24 cellular contexts compared by ENCODE assay signal in genomic region chr2:205785507-205786222, GRCh38.
DNase-seq lines count a peak whose midpoint lies in the region; ATAC-seq, FAIRE-seq and TF ChIP-seq lines count a peak whose summit lies in the region.
"Had no signal": no experiment of that assay in that cellular context is flagged by ENCODE, and none has a peak within 500 bp of the region (broad histone marks: within the 10 kb centered on the region; RNA-seq: fewer than 3 reads in every experiment).

No MANE protein-coding gene starts in this region.

- H3K9me1 ChIP-seq in keratinocyte (ENCODE audit: control insufficient read depth, extremely low read depth, insufficient read depth, low read length) = no peaks in the 10 kb centered on the region

- H3K4me3 ChIP-seq in keratinocyte (ENCODE audit: control insufficient read depth in 2 of 3, extremely low read depth in 1 of 3, insufficient read depth in 2 of 3, low read depth in 1 of 3, low read length in 3 of 3) (no peak overlapping the region), stomach (no peak overlapping the region)
- H3K4me3 ChIP-seq: body of pancreas, Peyer's patch, SJCRH30 had no signal

- H3K27ac ChIP-seq in keratinocyte (ENCODE audit: control insufficient read depth, insufficient read depth, low read length) = no peak overlapping the region
- peak overlapping the region in 3 of 5 donors; percentile 3 to 83 (median 43) for H3K27ac ChIP-seq in stomach
- H3K27ac ChIP-seq in foreskin keratinocyte = no peak overlapping the region
- H3K27ac ChIP-seq: body of pancreas, Peyer's patch, SJCRH30 had no signal

- WGBS in stomach, 5 donors = 47 to 68% (median 55%) methylated on average over 6 of the region's 6 CpGs

- TF ChIP-seq EP300 in stomach (IDR thresholded peaks at IDR 0.05) = no peak

- H3K4me2 ChIP-seq in keratinocyte (ENCODE audit: control insufficient read depth, extremely low read depth, insufficient read depth, low read depth, low read length) = no peak overlapping the region

- intact Hi-C loops in stomach (cut with DNase I; ENCODE audit: low total_unique reads) = no loop called here

- no peak overlapping the region for H3K9ac ChIP-seq in keratinocyte (ENCODE audit: control insufficient read depth, extremely low read depth, insufficient read depth, low read length)

- peak; percentile 41 for FAIRE-seq in keratinocyte (lab: Jason Lieb, UNC)

- no peak for ATAC-seq in foreskin keratinocyte
- ATAC-seq: body of pancreas; esophagus mucosa; HCT116; naive thymus-derived CD4-positive, alpha-beta T cell; T-helper 17 cell had no signal

- H3K79me2 ChIP-seq in keratinocyte (ENCODE audit: control insufficient read depth, insufficient read depth, low read length) = no peaks in the 10 kb centered on the region

- H3K27me3 ChIP-seq in keratinocyte (ENCODE audit: control insufficient read depth, extremely low read depth, insufficient read depth, low read length) (no peaks in the 10 kb centered on the region), stomach (no peaks in the 10 kb centered on the region), foreskin keratinocyte (no peaks in the 10 kb centered on the region)
- H3K27me3 ChIP-seq: body of pancreas, Peyer's patch, SJCRH30 had no signal

- TF ChIP-seq CTCF in keratinocyte (optimal IDR thresholded peaks at IDR 0.05 in 1 of 3, IDR thresholded peaks at IDR 0.05 in 1 of 3, conservative IDR thresholded peaks at IDR 0.05 in 1 of 3; ENCODE audit: extremely low read depth in 1 of 3, insufficient read depth in 2 of 3, low read length in 3 of 3) (no peak), stomach (IDR thresholded peaks at IDR 0.05) (no peak), foreskin keratinocyte (conservative IDR thresholded peaks at IDR 0.05) (no peak)

- dilution Hi-C loops in keratinocyte (cut with MboI; ENCODE audit: extremely low pct_ligation_motif_present, low sequenced_read_pairs) = no loop called here

- no peaks in the 10 kb centered on the region for H4K20me1 ChIP-seq in keratinocyte (ENCODE audit: control insufficient read depth, extremely low read depth, insufficient read depth, low read length)

- H3K9me3 ChIP-seq in keratinocyte (ENCODE audit: control insufficient read depth, low read depth, low read length) (no peaks in the 10 kb centered on the region), stomach (no peaks in the 10 kb centered on the region)
- H3K9me3 ChIP-seq: body of pancreas, Peyer's patch, SJCRH30 had no signal

- DNase-seq in EH (ENCODE audit: low read depth) = peak; percentile 58
- peak; percentile 9 for DNase-seq in NCI-H446 treated with DMSO at 0.1 percent for 48 hours (lab: John Stamatoyannopoulos, UW)
- DNase-seq in keratinocyte (ENCODE audit: low read depth, low spot score) = no peak
- DNase-seq in stomach = no peak
- no peak for DNase-seq in NCI-H2227 (lab: John Stamatoyannopoulos, UW; ENCODE audit: unreplicated experiment)
- no peak for DNase-seq in SKM-1 (lab: John Stamatoyannopoulos, UW; ENCODE audit: unreplicated experiment)
- no peak for DNase-seq in foreskin keratinocyte
- DNase-seq in stimulated activated CD4-positive, alpha-beta T cell treated with anti-CD3 and anti-CD28 coated beads, Interleukin-4, amount 100 ng/mL, for 4 hours = no peak
- DNase-seq: activated CD4-positive, alpha-beta T cell treated with anti-CD3 and anti-CD28 coated beads for 48 hours; activated naive CD8-positive, alpha-beta T cell treated with anti-CD3 and anti-CD28 coated beads for 36 hours; body of pancreas; CD4-positive, alpha-beta memory T cell; effector memory CD4-positive, alpha-beta T cell; GF-D8; KBM-7; mesenchymal stem cell; naive thymus-derived CD4-positive, alpha-beta T cell; NCI-H187 treated with DMSO at 0.1 percent for 48 hours; Peyer's patch; SJCRH30; substantia nigra; T-helper 17 cell had no signal

- no peak overlapping the region for H2AFZ ChIP-seq in keratinocyte (ENCODE audit: control insufficient read depth, low read length)

- H3K36me3 ChIP-seq in keratinocyte (ENCODE audit: control insufficient read depth in 2 of 2, extremely low read depth in 1 of 2, insufficient read depth in 2 of 2, low read length in 2 of 2) = no peaks in the 10 kb centered on the region
- no peaks in the 10 kb centered on the region for H3K36me3 ChIP-seq in stomach
- H3K36me3 ChIP-seq: Peyer's patch, SJCRH30 had no signal

- no peak for TF ChIP-seq POLR2A in stomach (IDR thresholded peaks at IDR 0.05)

- H3K4me1 ChIP-seq in keratinocyte (ENCODE audit: control insufficient read depth, extremely low read depth, insufficient read depth, low read length) (no peaks in the 10 kb centered on the region), stomach (peaks cover 0 to 46% (median 6%) of the 10 kb centered on the region in 4 donors), foreskin keratinocyte (no peaks in the 10 kb centered on the region)
- H3K4me1 ChIP-seq: body of pancreas, Peyer's patch had no signal

Comparison
In these comparisons a context has a peak if more than half of its experiments do, and no peak if none do; other contexts are left out.
1. DNase-seq: peak in EH (single experiment) and NCI-H446 treated with DMSO at 0.1 percent for 48 hours (single experiment); none in keratinocyte (single experiment), stomach (single experiment), NCI-H2227 (single experiment), SKM-1 (single experiment), foreskin keratinocyte (0 of 2) and stimulated activated CD4-positive, alpha-beta T cell treated with anti-CD3 and anti-CD28 coated beads, Interleukin-4, amount 100 ng/mL, for 4 hours (0 of 2).
2. H3K27ac ChIP-seq: peak in stomach (3 of 5); none in keratinocyte (single experiment) and foreskin keratinocyte (single experiment).